1 cellular context compared by ENCODE assay signal in the genomic region with DNA sequence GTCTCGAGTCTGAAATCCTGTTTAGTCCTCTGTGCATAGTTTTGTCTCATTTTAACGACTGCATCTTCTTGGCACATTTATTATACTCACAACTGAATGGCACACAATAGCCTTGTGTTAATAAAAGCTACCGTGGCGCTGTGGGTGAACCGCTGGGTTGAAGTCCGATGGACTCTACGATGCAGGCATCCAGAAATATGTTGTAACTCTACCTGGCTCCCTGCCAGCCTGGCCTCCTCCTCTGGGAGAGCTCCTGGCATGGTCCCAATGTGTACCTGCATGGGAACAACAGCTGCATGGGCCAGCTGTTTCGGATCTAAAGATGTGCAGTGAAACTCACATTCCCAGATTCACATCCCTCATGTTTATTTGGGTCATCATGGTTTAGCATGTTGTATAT.
TF ChIP-seq lines count a peak whose summit lies in the region.

No MANE protein-coding gene starts in this region.

TF ChIP-seq in HepG2, 621 proteins besides CTCF, POLR2A, EP300 and RAD21 (continued from another document and continues in another):
- TF ChIP-seq ZBTB7A (CRISPR knock-in tag; IDR thresholded peaks at IDR 0.05), result no peak
- TF ChIP-seq, protein P1, sequence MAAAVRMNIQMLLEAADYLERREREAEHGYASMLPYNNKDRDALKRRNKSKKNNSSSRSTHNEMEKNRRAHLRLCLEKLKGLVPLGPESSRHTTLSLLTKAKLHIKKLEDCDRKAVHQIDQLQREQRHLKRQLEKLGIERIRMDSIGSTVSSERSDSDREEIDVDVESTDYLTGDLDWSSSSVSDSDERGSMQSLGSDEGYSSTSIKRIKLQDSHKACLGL (CRISPR knock-in tag; IDR thresholded peaks at IDR 0.05), result no peak
- no peak for TF ChIP-seq ZNF274 (CRISPR knock-in tag; IDR thresholded peaks at IDR 0.05)
- TF ChIP-seq ZNF572 (CRISPR knock-in tag; IDR thresholded peaks at IDR 0.05), result no peak
- peak; percentile 46; the same call in 1 of the 2 replicates for TF ChIP-seq NCOA2 (CRISPR knock-in tag; IDR thresholded peaks at IDR 0.05)
- TF ChIP-seq HOXA9 (CRISPR knock-in tag; IDR thresholded peaks at IDR 0.05; ENCODE audit: borderline replicate concordance), result no peak
- TF ChIP-seq PAWR (CRISPR knock-in tag; IDR thresholded peaks at IDR 0.05; ENCODE audit: borderline replicate concordance), result no peak
- TF ChIP-seq, protein P2, sequence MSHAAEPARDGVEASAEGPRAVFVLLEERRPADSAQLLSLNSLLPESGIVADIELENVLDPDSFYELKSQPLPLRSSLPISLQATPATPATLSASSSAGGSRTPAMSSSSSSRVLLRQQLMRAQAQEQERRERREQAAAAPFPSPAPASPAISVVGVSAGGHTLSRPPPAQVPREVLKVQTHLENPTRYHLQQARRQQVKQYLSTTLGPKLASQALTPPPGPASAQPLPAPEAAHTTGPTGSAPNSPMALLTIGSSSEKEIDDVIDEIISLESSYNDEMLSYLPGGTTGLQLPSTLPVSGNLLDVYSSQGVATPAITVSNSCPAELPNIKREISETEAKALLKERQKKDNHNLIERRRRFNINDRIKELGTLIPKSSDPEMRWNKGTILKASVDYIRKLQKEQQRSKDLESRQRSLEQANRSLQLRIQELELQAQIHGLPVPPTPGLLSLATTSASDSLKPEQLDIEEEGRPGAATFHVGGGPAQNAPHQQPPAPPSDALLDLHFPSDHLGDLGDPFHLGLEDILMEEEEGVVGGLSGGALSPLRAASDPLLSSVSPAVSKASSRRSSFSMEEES (CRISPR knock-in tag; IDR thresholded peaks at IDR 0.05), result no peak
- TF ChIP-seq MLLT10 (CRISPR knock-in tag; IDR thresholded peaks at IDR 0.05), result no peak
- TF ChIP-seq ZNF317 (CRISPR knock-in tag; IDR thresholded peaks at IDR 0.05), result no peak
- TF ChIP-seq, protein P3, sequence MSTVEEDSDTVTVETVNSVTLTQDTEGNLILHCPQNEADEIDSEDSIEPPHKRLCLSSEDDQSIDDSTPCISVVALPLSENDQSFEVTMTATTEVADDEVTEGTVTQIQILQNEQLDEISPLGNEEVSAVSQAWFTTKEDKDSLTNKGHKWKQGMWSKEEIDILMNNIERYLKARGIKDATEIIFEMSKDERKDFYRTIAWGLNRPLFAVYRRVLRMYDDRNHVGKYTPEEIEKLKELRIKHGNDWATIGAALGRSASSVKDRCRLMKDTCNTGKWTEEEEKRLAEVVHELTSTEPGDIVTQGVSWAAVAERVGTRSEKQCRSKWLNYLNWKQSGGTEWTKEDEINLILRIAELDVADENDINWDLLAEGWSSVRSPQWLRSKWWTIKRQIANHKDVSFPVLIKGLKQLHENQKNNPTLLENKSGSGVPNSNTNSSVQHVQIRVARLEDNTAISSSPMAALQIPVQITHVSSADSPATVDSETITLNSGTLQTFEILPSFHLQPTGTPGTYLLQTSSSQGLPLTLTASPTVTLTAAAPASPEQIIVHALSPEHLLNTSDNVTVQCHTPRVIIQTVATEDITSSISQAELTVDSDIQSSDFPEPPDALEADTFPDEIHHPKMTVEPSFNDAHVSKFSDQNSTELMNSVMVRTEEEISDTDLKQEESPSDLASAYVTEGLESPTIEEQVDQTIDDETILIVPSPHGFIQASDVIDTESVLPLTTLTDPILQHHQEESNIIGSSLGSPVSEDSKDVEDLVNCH (CRISPR knock-in tag; IDR thresholded peaks at IDR 0.05), result no peak
- no peak for TF ChIP-seq NPAS2 (CRISPR knock-in tag; IDR thresholded peaks at IDR 0.05; ENCODE audit: borderline replicate concordance)
- TF ChIP-seq MTA1 (CRISPR knock-in tag; IDR thresholded peaks at IDR 0.05; ENCODE audit: borderline replicate concordance), result no peak
- TF ChIP-seq POGZ (CRISPR knock-in tag; IDR thresholded peaks at IDR 0.05), result no peak
- no peak for TF ChIP-seq ZFP1 (CRISPR knock-in tag; IDR thresholded peaks at IDR 0.05)
- TF ChIP-seq, protein P4, sequence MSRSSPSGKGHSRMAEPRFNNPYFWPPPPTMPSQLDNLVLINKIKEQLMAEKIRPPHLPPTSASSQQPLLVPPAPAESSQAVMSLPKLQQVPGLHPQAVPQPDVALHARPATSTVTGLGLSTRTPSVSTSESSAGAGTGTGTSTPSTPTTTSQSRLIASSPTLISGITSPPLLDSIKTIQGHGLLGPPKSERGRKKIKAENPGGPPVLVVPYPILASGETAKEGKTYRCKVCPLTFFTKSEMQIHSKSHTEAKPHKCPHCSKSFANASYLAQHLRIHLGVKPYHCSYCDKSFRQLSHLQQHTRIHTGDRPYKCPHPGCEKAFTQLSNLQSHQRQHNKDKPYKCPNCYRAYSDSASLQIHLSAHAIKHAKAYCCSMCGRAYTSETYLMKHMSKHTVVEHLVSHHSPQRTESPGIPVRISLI (CRISPR knock-in tag; IDR thresholded peaks at IDR 0.05; ENCODE audit: borderline replicate concordance), result no peak
- TF ChIP-seq, protein P5, sequence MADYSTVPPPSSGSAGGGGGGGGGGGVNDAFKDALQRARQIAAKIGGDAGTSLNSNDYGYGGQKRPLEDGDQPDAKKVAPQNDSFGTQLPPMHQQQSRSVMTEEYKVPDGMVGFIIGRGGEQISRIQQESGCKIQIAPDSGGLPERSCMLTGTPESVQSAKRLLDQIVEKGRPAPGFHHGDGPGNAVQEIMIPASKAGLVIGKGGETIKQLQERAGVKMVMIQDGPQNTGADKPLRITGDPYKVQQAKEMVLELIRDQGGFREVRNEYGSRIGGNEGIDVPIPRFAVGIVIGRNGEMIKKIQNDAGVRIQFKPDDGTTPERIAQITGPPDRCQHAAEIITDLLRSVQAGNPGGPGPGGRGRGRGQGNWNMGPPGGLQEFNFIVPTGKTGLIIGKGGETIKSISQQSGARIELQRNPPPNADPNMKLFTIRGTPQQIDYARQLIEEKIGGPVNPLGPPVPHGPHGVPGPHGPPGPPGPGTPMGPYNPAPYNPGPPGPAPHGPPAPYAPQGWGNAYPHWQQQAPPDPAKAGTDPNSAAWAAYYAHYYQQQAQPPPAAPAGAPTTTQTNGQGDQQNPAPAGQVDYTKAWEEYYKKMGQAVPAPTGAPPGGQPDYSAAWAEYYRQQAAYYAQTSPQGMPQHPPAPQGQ (CRISPR knock-in tag; IDR thresholded peaks at IDR 0.05; ENCODE audit: borderline replicate concordance), result no peak
- TF ChIP-seq SKI (IDR thresholded peaks at IDR 0.05; ENCODE audit: partially characterized antibody), result peak; percentile 32
- TF ChIP-seq ZNF672 (CRISPR knock-in tag; IDR thresholded peaks at IDR 0.05), result no peak
- TF ChIP-seq, protein P6, sequence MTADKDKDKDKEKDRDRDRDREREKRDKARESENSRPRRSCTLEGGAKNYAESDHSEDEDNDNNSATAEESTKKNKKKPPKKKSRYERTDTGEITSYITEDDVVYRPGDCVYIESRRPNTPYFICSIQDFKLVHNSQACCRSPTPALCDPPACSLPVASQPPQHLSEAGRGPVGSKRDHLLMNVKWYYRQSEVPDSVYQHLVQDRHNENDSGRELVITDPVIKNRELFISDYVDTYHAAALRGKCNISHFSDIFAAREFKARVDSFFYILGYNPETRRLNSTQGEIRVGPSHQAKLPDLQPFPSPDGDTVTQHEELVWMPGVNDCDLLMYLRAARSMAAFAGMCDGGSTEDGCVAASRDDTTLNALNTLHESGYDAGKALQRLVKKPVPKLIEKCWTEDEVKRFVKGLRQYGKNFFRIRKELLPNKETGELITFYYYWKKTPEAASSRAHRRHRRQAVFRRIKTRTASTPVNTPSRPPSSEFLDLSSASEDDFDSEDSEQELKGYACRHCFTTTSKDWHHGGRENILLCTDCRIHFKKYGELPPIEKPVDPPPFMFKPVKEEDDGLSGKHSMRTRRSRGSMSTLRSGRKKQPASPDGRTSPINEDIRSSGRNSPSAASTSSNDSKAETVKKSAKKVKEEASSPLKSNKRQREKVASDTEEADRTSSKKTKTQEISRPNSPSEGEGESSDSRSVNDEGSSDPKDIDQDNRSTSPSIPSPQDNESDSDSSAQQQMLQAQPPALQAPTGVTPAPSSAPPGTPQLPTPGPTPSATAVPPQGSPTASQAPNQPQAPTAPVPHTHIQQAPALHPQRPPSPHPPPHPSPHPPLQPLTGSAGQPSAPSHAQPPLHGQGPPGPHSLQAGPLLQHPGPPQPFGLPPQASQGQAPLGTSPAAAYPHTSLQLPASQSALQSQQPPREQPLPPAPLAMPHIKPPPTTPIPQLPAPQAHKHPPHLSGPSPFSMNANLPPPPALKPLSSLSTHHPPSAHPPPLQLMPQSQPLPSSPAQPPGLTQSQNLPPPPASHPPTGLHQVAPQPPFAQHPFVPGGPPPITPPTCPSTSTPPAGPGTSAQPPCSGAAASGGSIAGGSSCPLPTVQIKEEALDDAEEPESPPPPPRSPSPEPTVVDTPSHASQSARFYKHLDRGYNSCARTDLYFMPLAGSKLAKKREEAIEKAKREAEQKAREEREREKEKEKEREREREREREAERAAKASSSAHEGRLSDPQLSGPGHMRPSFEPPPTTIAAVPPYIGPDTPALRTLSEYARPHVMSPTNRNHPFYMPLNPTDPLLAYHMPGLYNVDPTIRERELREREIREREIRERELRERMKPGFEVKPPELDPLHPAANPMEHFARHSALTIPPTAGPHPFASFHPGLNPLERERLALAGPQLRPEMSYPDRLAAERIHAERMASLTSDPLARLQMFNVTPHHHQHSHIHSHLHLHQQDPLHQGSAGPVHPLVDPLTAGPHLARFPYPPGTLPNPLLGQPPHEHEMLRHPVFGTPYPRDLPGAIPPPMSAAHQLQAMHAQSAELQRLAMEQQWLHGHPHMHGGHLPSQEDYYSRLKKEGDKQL (CRISPR knock-in tag; IDR thresholded peaks at IDR 0.05; ENCODE audit: low read depth), result no peak
- TF ChIP-seq HHEX (CRISPR knock-in tag; IDR thresholded peaks at IDR 0.05), result no peak
- TF ChIP-seq FOXC1 (CRISPR knock-in tag; IDR thresholded peaks at IDR 0.05; ENCODE audit: borderline replicate concordance), result no peak
- no peak for TF ChIP-seq ZNF605 (CRISPR knock-in tag; IDR thresholded peaks at IDR 0.05)
- TF ChIP-seq, protein P7, sequence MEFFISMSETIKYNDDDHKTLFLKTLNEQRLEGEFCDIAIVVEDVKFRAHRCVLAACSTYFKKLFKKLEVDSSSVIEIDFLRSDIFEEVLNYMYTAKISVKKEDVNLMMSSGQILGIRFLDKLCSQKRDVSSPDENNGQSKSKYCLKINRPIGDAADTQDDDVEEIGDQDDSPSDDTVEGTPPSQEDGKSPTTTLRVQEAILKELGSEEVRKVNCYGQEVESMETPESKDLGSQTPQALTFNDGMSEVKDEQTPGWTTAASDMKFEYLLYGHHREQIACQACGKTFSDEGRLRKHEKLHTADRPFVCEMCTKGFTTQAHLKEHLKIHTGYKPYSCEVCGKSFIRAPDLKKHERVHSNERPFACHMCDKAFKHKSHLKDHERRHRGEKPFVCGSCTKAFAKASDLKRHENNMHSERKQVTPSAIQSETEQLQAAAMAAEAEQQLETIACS (CRISPR knock-in tag; IDR thresholded peaks at IDR 0.05), result no peak
- no peak for TF ChIP-seq ZNF432 (CRISPR knock-in tag; IDR thresholded peaks at IDR 0.05; ENCODE audit: borderline replicate concordance)
- TF ChIP-seq SMARCC2 (IDR thresholded peaks at IDR 0.05), result no peak
- no peak for TF ChIP-seq ZNF777 (CRISPR knock-in tag; IDR thresholded peaks at IDR 0.05)
- TF ChIP-seq ZC3H13 (CRISPR knock-in tag; IDR thresholded peaks at IDR 0.05), result no peak
- TF ChIP-seq, protein P8, sequence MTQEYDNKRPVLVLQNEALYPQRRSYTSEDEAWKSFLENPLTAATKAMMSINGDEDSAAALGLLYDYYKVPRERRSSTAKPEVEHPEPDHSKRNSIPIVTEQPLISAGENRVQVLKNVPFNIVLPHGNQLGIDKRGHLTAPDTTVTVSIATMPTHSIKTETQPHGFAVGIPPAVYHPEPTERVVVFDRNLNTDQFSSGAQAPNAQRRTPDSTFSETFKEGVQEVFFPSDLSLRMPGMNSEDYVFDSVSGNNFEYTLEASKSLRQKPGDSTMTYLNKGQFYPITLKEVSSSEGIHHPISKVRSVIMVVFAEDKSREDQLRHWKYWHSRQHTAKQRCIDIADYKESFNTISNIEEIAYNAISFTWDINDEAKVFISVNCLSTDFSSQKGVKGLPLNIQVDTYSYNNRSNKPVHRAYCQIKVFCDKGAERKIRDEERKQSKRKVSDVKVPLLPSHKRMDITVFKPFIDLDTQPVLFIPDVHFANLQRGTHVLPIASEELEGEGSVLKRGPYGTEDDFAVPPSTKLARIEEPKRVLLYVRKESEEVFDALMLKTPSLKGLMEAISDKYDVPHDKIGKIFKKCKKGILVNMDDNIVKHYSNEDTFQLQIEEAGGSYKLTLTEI (CRISPR knock-in tag; conservative IDR thresholded peaks at IDR 0.05), result no peak
- TF ChIP-seq, protein P9, sequence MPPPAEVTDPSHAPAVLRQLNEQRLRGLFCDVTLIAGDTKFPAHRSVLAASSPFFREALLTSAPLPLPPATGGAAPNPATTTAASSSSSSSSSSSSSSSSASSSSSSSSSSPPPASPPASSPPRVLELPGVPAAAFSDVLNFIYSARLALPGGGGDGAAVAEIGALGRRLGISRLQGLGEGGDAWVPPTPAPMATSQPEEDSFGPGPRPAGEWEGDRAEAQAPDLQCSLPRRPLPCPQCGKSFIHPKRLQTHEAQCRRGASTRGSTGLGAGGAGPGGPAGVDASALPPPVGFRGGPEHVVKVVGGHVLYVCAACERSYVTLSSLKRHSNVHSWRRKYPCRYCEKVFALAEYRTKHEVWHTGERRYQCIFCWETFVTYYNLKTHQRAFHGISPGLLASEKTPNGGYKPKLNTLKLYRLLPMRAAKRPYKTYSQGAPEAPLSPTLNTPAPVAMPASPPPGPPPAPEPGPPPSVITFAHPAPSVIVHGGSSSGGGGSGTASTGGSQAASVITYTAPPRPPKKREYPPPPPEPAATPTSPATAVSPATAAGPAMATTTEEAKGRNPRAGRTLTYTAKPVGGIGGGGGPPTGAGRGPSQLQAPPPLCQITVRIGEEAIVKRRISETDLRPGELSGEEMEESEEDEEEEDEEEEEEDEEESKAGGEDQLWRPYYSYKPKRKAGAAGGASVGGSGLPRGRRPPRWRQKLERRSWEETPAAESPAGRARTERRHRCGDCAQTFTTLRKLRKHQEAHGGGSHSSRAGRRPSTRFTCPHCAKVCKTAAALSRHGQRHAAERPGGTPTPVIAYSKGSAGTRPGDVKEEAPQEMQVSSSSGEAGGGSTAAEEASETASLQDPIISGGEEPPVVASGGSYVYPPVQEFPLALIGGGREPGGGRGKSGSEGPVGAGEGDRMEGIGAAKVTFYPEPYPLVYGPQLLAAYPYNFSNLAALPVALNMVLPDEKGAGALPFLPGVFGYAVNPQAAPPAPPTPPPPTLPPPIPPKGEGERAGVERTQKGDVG (CRISPR knock-in tag; IDR thresholded peaks at IDR 0.05; ENCODE audit: borderline replicate concordance), result no peak
- TF ChIP-seq JARID2 (CRISPR knock-in tag; IDR thresholded peaks at IDR 0.05; ENCODE audit: insufficient replicate concordance), result no peak
- no peak for TF ChIP-seq ZNF775 (CRISPR knock-in tag; IDR thresholded peaks at IDR 0.05; ENCODE audit: borderline replicate concordance)
- TF ChIP-seq, protein P10, sequence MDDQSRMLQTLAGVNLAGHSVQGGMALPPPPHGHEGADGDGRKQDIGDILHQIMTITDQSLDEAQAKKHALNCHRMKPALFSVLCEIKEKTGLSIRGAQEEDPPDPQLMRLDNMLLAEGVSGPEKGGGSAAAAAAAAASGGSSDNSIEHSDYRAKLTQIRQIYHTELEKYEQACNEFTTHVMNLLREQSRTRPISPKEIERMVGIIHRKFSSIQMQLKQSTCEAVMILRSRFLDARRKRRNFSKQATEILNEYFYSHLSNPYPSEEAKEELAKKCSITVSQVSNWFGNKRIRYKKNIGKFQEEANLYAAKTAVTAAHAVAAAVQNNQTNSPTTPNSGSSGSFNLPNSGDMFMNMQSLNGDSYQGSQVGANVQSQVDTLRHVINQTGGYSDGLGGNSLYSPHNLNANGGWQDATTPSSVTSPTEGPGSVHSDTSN (CRISPR knock-in tag; IDR thresholded peaks at IDR 0.05; ENCODE audit: borderline replicate concordance), result no peak
- no peak for TF ChIP-seq SP4 (CRISPR knock-in tag; IDR thresholded peaks at IDR 0.05)
- no peak for TF ChIP-seq ASH2L (IDR thresholded peaks at IDR 0.05; ENCODE audit: insufficient read length, low read depth, low read length)
- TF ChIP-seq, protein P11, sequence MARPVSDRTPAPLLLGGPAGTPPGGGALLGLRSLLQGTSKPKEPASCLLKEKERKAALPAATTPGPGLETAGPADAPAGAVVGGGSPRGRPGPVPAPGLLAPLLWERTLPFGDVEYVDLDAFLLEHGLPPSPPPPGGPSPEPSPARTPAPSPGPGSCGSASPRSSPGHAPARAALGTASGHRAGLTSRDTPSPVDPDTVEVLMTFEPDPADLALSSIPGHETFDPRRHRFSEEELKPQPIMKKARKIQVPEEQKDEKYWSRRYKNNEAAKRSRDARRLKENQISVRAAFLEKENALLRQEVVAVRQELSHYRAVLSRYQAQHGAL (CRISPR knock-in tag; IDR thresholded peaks at IDR 0.05; ENCODE audit: not compliant biosample characterization), result no peak
